27 cellular contexts compared by ENCODE assay signal in the genomic region with DNA sequence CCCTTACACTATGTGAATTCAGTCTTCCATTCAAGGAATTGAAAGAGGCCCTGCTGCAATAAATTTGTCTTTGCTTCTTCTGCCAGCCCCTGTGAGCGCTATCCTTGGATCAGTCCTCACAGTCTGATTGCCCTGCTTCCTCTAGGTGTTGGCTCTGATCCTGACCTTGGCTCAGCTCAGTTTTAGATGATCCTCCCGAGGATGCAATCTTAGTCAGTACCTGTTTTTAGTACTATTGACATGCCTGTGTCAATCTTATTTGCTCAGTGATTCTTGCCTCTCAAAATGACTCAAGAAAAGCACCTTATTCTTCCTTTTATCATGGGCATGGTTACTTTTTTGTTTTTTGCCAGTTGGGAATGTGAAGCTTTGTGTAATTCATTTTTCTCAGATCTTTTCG.
"Had no signal": no experiment of that assay in that cellular context is flagged by ENCODE, and none has a peak within 500 bp of the region (broad histone marks: within the 10 kb centered on the region; RNA-seq: fewer than 3 reads in every experiment).

No MANE protein-coding gene starts in this region.

- H3K9ac ChIP-seq: neural progenitor cell had no signal

- DNase-seq: activated CD4-positive, alpha-beta T cell treated with anti-CD3 and anti-CD28 coated beads for 1 hour; activated CD4-positive, alpha-beta T cell treated with anti-CD3 and anti-CD28 coated beads, Interleukin-2, amount 10 ng/mL, durations not matched to agents 7 days and 5 days; activated CD8-positive, alpha-beta memory T cell treated with anti-CD3 and anti-CD28 coated beads, Interleukin-2, amount 10 ng/mL, durations not matched to agents 7 days and 5 days; activated CD8-positive, alpha-beta T cell treated with anti-CD3 and anti-CD28 coated beads, Interleukin-2, amount 10 ng/mL, durations not matched to agents 7 days and 5 days; activated effector memory CD4-positive, alpha-beta T cell treated with anti-CD3 and anti-CD28 coated beads, Interleukin-2, amount 50 U/mL, for 16 hours; activated naive CD4-positive, alpha-beta T cell treated with anti-CD3 and anti-CD28 coated beads for 36 hours; activated naive CD8-positive, alpha-beta T cell treated with anti-CD3 and anti-CD28 coated beads, Interleukin-2, amount 10 ng/mL, durations not matched to agents 7 days and 5 days; activated T-cell treated with anti-CD3 and anti-CD28 coated beads for 4 hours; activated T-cell treated with anti-CD3 and anti-CD28 coated beads, Interleukin-2, amount 50 U/mL, for 72 hours; left lung; lower lobe of right lung; mesenchymal stem cell; natural killer cell; occipital lobe; right cardiac atrium; stimulated activated CD4-positive, alpha-beta T cell treated with anti-CD3 and anti-CD28 coated beads, Interleukin-15, amount 100 ng/mL, for 24 hours; stimulated activated CD4-positive, alpha-beta T cell treated with anti-CD3 and anti-CD28 coated beads, Interleukin-2, amount 100 ng/mL, for 24 hours; stimulated activated naive CD4-positive, alpha-beta T cell; T-helper 17 cell; T1000; tibial artery had no signal

- H3K27me3 Mint-ChIP-seq: activated CD4-positive, alpha-beta T cell treated with anti-CD3 and anti-CD28 coated beads, Interleukin-2, amount 10 ng/mL, durations not matched to agents 7 days and 5 days; activated CD8-positive, alpha-beta memory T cell treated with anti-CD3 and anti-CD28 coated beads, Interleukin-2, amount 10 ng/mL, durations not matched to agents 7 days and 5 days; activated naive CD8-positive, alpha-beta T cell treated with anti-CD3 and anti-CD28 coated beads, Interleukin-2, amount 10 ng/mL, durations not matched to agents 7 days and 5 days had no signal

- H3K4me1 ChIP-seq: ascending aorta, left lung, lower lobe of right lung, suprapubic skin, tibial artery had no signal

- H3K9me3 Mint-ChIP-seq: activated CD4-positive, alpha-beta T cell treated with anti-CD3 and anti-CD28 coated beads, Interleukin-2, amount 10 ng/mL, durations not matched to agents 7 days and 5 days; activated naive CD4-positive, alpha-beta T cell treated with anti-CD3 and anti-CD28 coated beads for 36 hours; activated naive CD8-positive, alpha-beta T cell treated with anti-CD3 and anti-CD28 coated beads, Interleukin-2, amount 10 ng/mL, durations not matched to agents 7 days and 5 days; activated T-cell treated with anti-CD3 and anti-CD28 coated beads, Interleukin-2, amount 50 U/mL, for 72 hours; brain; natural killer cell; neural progenitor cell; WTC11 had no signal

- H3K36me3 ChIP-seq: ascending aorta, cardiac muscle cell, left lung, lower lobe of right lung, neural progenitor cell, suprapubic skin, tibial artery had no signal

- H3K36me3 Mint-ChIP-seq: activated CD8-positive, alpha-beta memory T cell treated with anti-CD3 and anti-CD28 coated beads, Interleukin-2, amount 10 ng/mL, durations not matched to agents 7 days and 5 days; activated naive CD8-positive, alpha-beta T cell treated with anti-CD3 and anti-CD28 coated beads, Interleukin-2, amount 10 ng/mL, durations not matched to agents 7 days and 5 days; brain; natural killer cell; neural progenitor cell; WTC11 had no signal

- H3K4me3 ChIP-seq: ascending aorta, cardiac muscle cell, left lung, lower lobe of right lung, neural progenitor cell, suprapubic skin, tibial artery had no signal

- H3K4me1 Mint-ChIP-seq: activated CD4-positive, alpha-beta T cell treated with anti-CD3 and anti-CD28 coated beads, Interleukin-2, amount 10 ng/mL, durations not matched to agents 7 days and 5 days; activated CD8-positive, alpha-beta memory T cell treated with anti-CD3 and anti-CD28 coated beads, Interleukin-2, amount 10 ng/mL, durations not matched to agents 7 days and 5 days; activated naive CD8-positive, alpha-beta T cell treated with anti-CD3 and anti-CD28 coated beads, Interleukin-2, amount 10 ng/mL, durations not matched to agents 7 days and 5 days; natural killer cell; T-helper 17 cell had no signal

- H3K27me3 ChIP-seq: ascending aorta, cardiac muscle cell, left lung, neural progenitor cell, suprapubic skin, tibial artery had no signal

- H3K4me2 ChIP-seq: neural progenitor cell had no signal

- H2AFZ ChIP-seq: neural progenitor cell had no signal

- H3K27ac Mint-ChIP-seq: activated CD4-positive, alpha-beta T cell treated with anti-CD3 and anti-CD28 coated beads, Interleukin-2, amount 10 ng/mL, durations not matched to agents 7 days and 5 days; activated CD8-positive, alpha-beta memory T cell treated with anti-CD3 and anti-CD28 coated beads, Interleukin-2, amount 10 ng/mL, durations not matched to agents 7 days and 5 days; activated CD8-positive, alpha-beta T cell treated with anti-CD3 and anti-CD28 coated beads, Interleukin-2, amount 10 ng/mL, durations not matched to agents 7 days and 5 days; activated naive CD4-positive, alpha-beta T cell treated with anti-CD3 and anti-CD28 coated beads for 36 hours; activated naive CD8-positive, alpha-beta T cell treated with anti-CD3 and anti-CD28 coated beads, Interleukin-2, amount 10 ng/mL, durations not matched to agents 7 days and 5 days; activated T-cell treated with anti-CD3 and anti-CD28 coated beads, Interleukin-2, amount 50 U/mL, for 72 hours; brain; natural killer cell; neural progenitor cell; T-helper 17 cell; WTC11 had no signal

- ATAC-seq: activated CD8-positive, alpha-beta memory T cell treated with anti-CD3 and anti-CD28 coated beads, Interleukin-2, amount 10 ng/mL, durations not matched to agents 7 days and 5 days; activated CD8-positive, alpha-beta T cell treated with anti-CD3 and anti-CD28 coated beads, Interleukin-2, amount 10 ng/mL, durations not matched to agents 7 days and 5 days; left lung; lower lobe of right lung; natural killer cell; right cardiac atrium; T-helper 17 cell; WTC11 had no signal

- H3K27ac ChIP-seq: ascending aorta, cardiac muscle cell, left lung, lower lobe of right lung, neural progenitor cell, suprapubic skin, tibial artery had no signal

- H3K9me3 ChIP-seq: ascending aorta, left lung, lower lobe of right lung, suprapubic skin, tibial artery had no signal

- H3K4me3 Mint-ChIP-seq: activated CD4-positive, alpha-beta T cell treated with anti-CD3 and anti-CD28 coated beads, Interleukin-2, amount 10 ng/mL, durations not matched to agents 7 days and 5 days; activated CD8-positive, alpha-beta memory T cell treated with anti-CD3 and anti-CD28 coated beads, Interleukin-2, amount 10 ng/mL, durations not matched to agents 7 days and 5 days; activated CD8-positive, alpha-beta T cell treated with anti-CD3 and anti-CD28 coated beads, Interleukin-2, amount 10 ng/mL, durations not matched to agents 7 days and 5 days; activated naive CD4-positive, alpha-beta T cell treated with anti-CD3 and anti-CD28 coated beads for 36 hours; activated naive CD8-positive, alpha-beta T cell treated with anti-CD3 and anti-CD28 coated beads, Interleukin-2, amount 10 ng/mL, durations not matched to agents 7 days and 5 days; activated T-cell treated with anti-CD3 and anti-CD28 coated beads, Interleukin-2, amount 50 U/mL, for 72 hours; brain; natural killer cell; neural progenitor cell; T-helper 17 cell; WTC11 had no signal
